ENCODE assay signal across 21 cellular contexts in the genomic region with DNA sequence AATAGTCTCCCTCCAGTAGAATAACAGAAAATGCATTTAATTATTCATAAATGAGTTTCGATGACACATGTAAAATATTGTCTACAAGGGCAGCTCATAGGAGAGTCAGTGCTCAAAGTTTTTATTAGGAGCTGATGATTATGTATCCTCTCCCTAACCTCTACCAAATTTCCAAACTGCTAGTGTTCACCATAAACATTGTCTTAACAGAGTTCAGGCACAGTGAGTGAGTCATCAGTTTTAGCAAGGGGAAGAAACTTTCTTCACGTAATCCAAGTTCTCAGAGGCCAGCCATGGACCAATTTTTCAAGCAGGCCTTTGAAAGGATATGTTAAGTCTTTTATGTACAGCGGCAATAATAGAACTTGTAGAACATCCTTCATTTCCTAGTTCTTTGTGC.
A peak's percentile ranks its signal among the peaks of the same experiment; 100 is the strongest.
DNase-seq lines count a peak whose midpoint lies in the region; ATAC-seq and TF ChIP-seq lines count a peak whose summit lies in the region.
"Had no signal": no experiment of that assay in that cellular context is flagged by ENCODE, and none has a peak within 500 bp of the region (broad histone marks: within the 10 kb centered on the region; RNA-seq: fewer than 3 reads in every experiment).

No MANE protein-coding gene starts in this region.

- no peak overlapping the region for H2AK5ac ChIP-seq in mesenchymal stem cell (ENCODE audit: low read length, severe bottlenecking)

- H2BK120ac ChIP-seq in mesenchymal stem cell (ENCODE audit: low read depth, low read length) = no peak overlapping the region

- no peak overlapping the region for H2BK15ac ChIP-seq in mesenchymal stem cell (ENCODE audit: low read depth, poor library complexity, severe bottlenecking)

- H3K9me3 ChIP-seq in GM23248 (ENCODE audit: low read depth) = no peaks in the 10 kb centered on the region
- H3K9me3 ChIP-seq in PC-3 (ENCODE audit: low read length) = no peaks in the 10 kb centered on the region
- H3K9me3 ChIP-seq in mesenchymal stem cell (ENCODE audit: control insufficient read depth, low read length) = peaks cover 9% of the 10 kb centered on the region
- H3K9me3 ChIP-seq in testis = no peaks in the 10 kb centered on the region
- H3K9me3 ChIP-seq: BE2C had no signal

- intact Hi-C loops in PC-3 (cut with micrococcal nuclease) (no loop called here), testis (cut with DNase I; ENCODE audit: low total_unique reads) (no loop called here)

- TF ChIP-seq POLR2A in testis (IDR thresholded peaks at IDR 0.05) = no peak

- BruUV-seq in PC-3 (replicated peaks; lab: Mats Ljungman, UMichigan) = no TSS peak

- H3K79me2 ChIP-seq in GM23248 (ENCODE audit: insufficient read depth) = no peaks in the 10 kb centered on the region
- no peaks in the 10 kb centered on the region for H3K79me2 ChIP-seq in PC-3 (ENCODE audit: low read length)

- H3K27ac ChIP-seq in GM23248 (no peak overlapping the region), PC-3 (ENCODE audit: low read length) (no peak overlapping the region), mesenchymal stem cell (ENCODE audit: low read length, poor library complexity, severe bottlenecking) (no peak overlapping the region), testis (no peak overlapping the region)

- no peak overlapping the region for H3K4me2 ChIP-seq in GM23248 (ENCODE audit: unreplicated experiment)
- no peak overlapping the region for H3K4me2 ChIP-seq in PC-3 (ENCODE audit: low read length)
- no peak overlapping the region for H3K4me2 ChIP-seq in mesenchymal stem cell (ENCODE audit: low read length, poor library complexity, severe bottlenecking)

- no peaks in the 10 kb centered on the region for H3K9me2 ChIP-seq in GM23248 (ENCODE audit: insufficient read depth)
- H3K9me2 ChIP-seq in PC-3 (replicated peaks; ENCODE audit: low read length) = no peaks in the 10 kb centered on the region

- no peaks in the 10 kb centered on the region for H3F3A ChIP-seq in GM23248 (ENCODE audit: insufficient read depth)
- no peaks in the 10 kb centered on the region for H3F3A ChIP-seq in PC-3 (ENCODE audit: low read length, unreplicated experiment)

- H3K4me3 ChIP-seq in GM23248 (no peak overlapping the region), PC-3 (ENCODE audit: low read length) (no peak overlapping the region), mesenchymal stem cell (ENCODE audit: insufficient read depth in 1 of 2, low read depth in 1 of 2, low read length in 2 of 2) (no peak overlapping the region), testis (no peak overlapping the region)

- DNase-seq in GM23248 (peak; percentile 0), H4 (ENCODE audit: low spot score) (peak; percentile 5), PC-3 (peak; percentile 48), mesenchymal stem cell (peak; percentile 7), testis (no peak), germinal center (ENCODE audit: low spot score) (no peak)
- no peak for DNase-seq in stimulated activated CD4-positive, alpha-beta T cell treated with anti-CD3 and anti-CD28 coated beads, Interleukin-15, amount 100 ng/mL, for 24 hours
- DNase-seq: ACHN; BE2C; C1 segment of cervical spinal cord; CD4-positive, CD25-positive, alpha-beta regulatory T cell; CD8-positive, alpha-beta memory T cell; COR-L47; DMS 273 treated with DMSO at 0.1 percent for 48 hours; DMS53; DND-41; EL; H7; HFFc6 had no signal

- H3K27me3 ChIP-seq in GM23248 (replicated peaks; ENCODE audit: insufficient read depth) = no peaks in the 10 kb centered on the region
- no peaks in the 10 kb centered on the region for H3K27me3 ChIP-seq in PC-3 (ENCODE audit: low read length)
- no peaks in the 10 kb centered on the region for H3K27me3 ChIP-seq in mesenchymal stem cell (ENCODE audit: control insufficient read depth in 1 of 2, insufficient read depth in 1 of 2, low read length in 2 of 2)
- H3K27me3 ChIP-seq in testis = no peaks in the 10 kb centered on the region
- H3K27me3 ChIP-seq: BE2C had no signal

- no peak overlapping the region for H4K8ac ChIP-seq in mesenchymal stem cell (ENCODE audit: low read length)

- no peak overlapping the region for H4K91ac ChIP-seq in mesenchymal stem cell (ENCODE audit: low read length)

- peak; percentile 31 for ATAC-seq in PC-3
- ATAC-seq in HG02678 (IDR thresholded peaks at IDR 0.05; ENCODE audit: unreplicated experiment) = no peak
- ATAC-seq: HCT116 had no signal

- WGBS in GM23248 (ENCODE audit: low coverage in 1 of 2, low lambda C conversion rate in 2 of 2, missing lambda C conversion rate in 2 of 2), 2 experiments = 43% methylated on average over 3 of the region's 3 CpGs
- no CpG with 5 or more reads among the region's 3 CpGs for whole genome bisulfite sequencing in mesenchymal stem cell
- WGBS in testis, 2 donors = 91 to 94% methylated on average over 3 of the region's 3 CpGs

- H3K36me3 ChIP-seq in GM23248 (ENCODE audit: low read depth) = no peaks in the 10 kb centered on the region
- no peaks in the 10 kb centered on the region for H3K36me3 ChIP-seq in PC-3 (ENCODE audit: low read depth, low read length)
- no peaks in the 10 kb centered on the region for H3K36me3 ChIP-seq in mesenchymal stem cell (ENCODE audit: control insufficient read depth in 1 of 2, insufficient read depth in 2 of 2, low read depth in 1 of 2, low read length in 2 of 2)
- no peaks in the 10 kb centered on the region for H3K36me3 ChIP-seq in testis (ENCODE audit: low read depth, missing control alignments)
- H3K36me3 ChIP-seq: BE2C had no signal

- TF ChIP-seq CTCF in PC-3 (conservative IDR thresholded peaks at IDR 0.05; ENCODE audit: low read depth, low read length) (no peak), testis (IDR thresholded peaks at IDR 0.05) (no peak)

- no peak overlapping the region for H3K9ac ChIP-seq in GM23248
- no peak overlapping the region for H3K9ac ChIP-seq in PC-3 (ENCODE audit: low read length)
- no peak overlapping the region for H3K9ac ChIP-seq in mesenchymal stem cell (ENCODE audit: low read length)

- H2BK12ac ChIP-seq in mesenchymal stem cell (ENCODE audit: low read length in 2 of 2) = no peak overlapping the region

- H2AFZ ChIP-seq in GM23248 (no peak overlapping the region), PC-3 (ENCODE audit: low read length) (no peak overlapping the region), mesenchymal stem cell (ENCODE audit: low read depth, low read length) (no peak overlapping the region)

- H4K20me1 ChIP-seq in GM23248 (ENCODE audit: insufficient read depth) (no peaks in the 10 kb centered on the region), PC-3 (ENCODE audit: low read length) (no peaks in the 10 kb centered on the region)

- H3K4me1 ChIP-seq in GM23248 (ENCODE audit: insufficient read depth) (no peaks in the 10 kb centered on the region), PC-3 (ENCODE audit: insufficient read depth, low read length) (peaks cover 23% of the 10 kb centered on the region), mesenchymal stem cell (ENCODE audit: control insufficient read depth, insufficient read depth, low read depth, low read length) (no peaks in the 10 kb centered on the region), testis (no peaks in the 10 kb centered on the region)
- H3K4me1 ChIP-seq: BE2C had no signal

- H3K79me1 ChIP-seq in mesenchymal stem cell (replicated peaks; ENCODE audit: low read length, poor library complexity, severe bottlenecking) = no peaks in the 10 kb centered on the region

- H3K14ac ChIP-seq in mesenchymal stem cell (ENCODE audit: low read length in 2 of 2) = no peak overlapping the region

- in situ Hi-C loops in GM23248 (cut with MboI) = no loop called here

- H3K4ac ChIP-seq in mesenchymal stem cell (ENCODE audit: low read depth in 1 of 2, low read length in 2 of 2) = no peak overlapping the region

- H2BK5ac ChIP-seq in mesenchymal stem cell (ENCODE audit: low read depth, low read length, poor library complexity, severe bottlenecking) = no peak overlapping the region

- POLR2A ChIA-PET in PC-3 (lab: Charles Lee; ENCODE audit: unreplicated experiment) = interaction anchor here (0.5 kb wide), 1 partner anchor 338 kb away, joined by 3 read pairs; no protein-coding TSS in a partner anchor

- CTCF ChIA-PET in PC-3 (lab: Charles Lee) = no interaction called here

- no peak overlapping the region for H3K23ac ChIP-seq in mesenchymal stem cell (ENCODE audit: low read length in 2 of 2)

- no peak overlapping the region for H3K18ac ChIP-seq in mesenchymal stem cell (ENCODE audit: low read depth in 1 of 2, low read length in 2 of 2)

Comparison
In these comparisons a context has a peak if more than half of its experiments do, and no peak if none do; other contexts are left out.
1. DNase-seq: peak in GM23248 (single experiment), H4 (single experiment), PC-3 (single experiment) and mesenchymal stem cell (single experiment); none in testis (single experiment), germinal center (single experiment) and stimulated activated CD4-positive, alpha-beta T cell treated with anti-CD3 and anti-CD28 coated beads, Interleukin-15, amount 100 ng/mL, for 24 hours (single experiment).